Comparison of ENCODE assay signal across 12 cellular contexts in genomic region chr1:29708381-29708780, GRCh38.
DNase-seq lines count a peak whose midpoint lies in the region; ATAC-seq and TF ChIP-seq lines count a peak whose summit lies in the region.
"Had no signal": no experiment of that assay in that cellular context is flagged by ENCODE, and none has a peak within 500 bp of the region (broad histone marks: within the 10 kb centered on the region; RNA-seq: fewer than 3 reads in every experiment).

No MANE protein-coding gene starts in this region.

- intact Hi-C loops in body of pancreas (cut with DNase I) = no loop called here

- no peak for TF ChIP-seq POLR2A in body of pancreas (IDR thresholded peaks at IDR 0.05)

- peaks cover 27% of the 10 kb centered on the region for H3K4me1 Mint-ChIP-seq in GM23338
- H3K4me1 Mint-ChIP-seq in activated T-helper 17 cell treated with anti-CD3 and anti-CD28 coated beads, Interleukin-2, amount 50 U/mL, for 72 hours = peaks cover 15% of the 10 kb centered on the region
- peaks cover 44% of the 10 kb centered on the region for H3K4me1 Mint-ChIP-seq in activated CD4-positive, alpha-beta T cell treated with anti-CD3 and anti-CD28 coated beads, Interleukin-2, amount 10 ng/mL, durations not matched to agents 7 days and 5 days

- no peak overlapping the region for H3K4me3 Mint-ChIP-seq in GM23338
- H3K4me3 Mint-ChIP-seq in activated T-helper 17 cell treated with anti-CD3 and anti-CD28 coated beads, Interleukin-2, amount 50 U/mL, for 72 hours = no peak overlapping the region
- H3K4me3 Mint-ChIP-seq in activated CD4-positive, alpha-beta T cell treated with anti-CD3 and anti-CD28 coated beads, Interleukin-2, amount 10 ng/mL, durations not matched to agents 7 days and 5 days = no peak overlapping the region

- no peaks in the 10 kb centered on the region for H3K36me3 Mint-ChIP-seq in GM23338 (ENCODE audit: low read depth)
- H3K36me3 Mint-ChIP-seq in activated T-helper 17 cell treated with anti-CD3 and anti-CD28 coated beads, Interleukin-2, amount 50 U/mL, for 72 hours (ENCODE audit: low read depth) = no peaks in the 10 kb centered on the region
- H3K36me3 Mint-ChIP-seq in activated CD4-positive, alpha-beta T cell treated with anti-CD3 and anti-CD28 coated beads, Interleukin-2, amount 10 ng/mL, durations not matched to agents 7 days and 5 days (ENCODE audit: low read depth) = no peaks in the 10 kb centered on the region

- H3K9me2 ChIP-seq in GM23338 (ENCODE audit: insufficient read depth) = 0 out of 2 replicates have a peak, but pooled peaks cover 5% of the 10 kb centered on the region

- H3K27ac ChIP-seq in GM23338 (ENCODE audit: low read depth) (no peak overlapping the region), mesendoderm (ENCODE audit: low read depth, low read length) (no peak overlapping the region), body of pancreas (no peak overlapping the region)

- H3K9ac ChIP-seq in mesendoderm (ENCODE audit: low read length) = no peak overlapping the region

- H2BK15ac ChIP-seq in mesendoderm (replicated peaks; ENCODE audit: low read depth) = no peak overlapping the region

- no peaks in the 10 kb centered on the region; the same call in 2 of the 3 replicates for H3K9me3 Mint-ChIP-seq in GM23338
- H3K9me3 Mint-ChIP-seq in activated T-helper 17 cell treated with anti-CD3 and anti-CD28 coated beads, Interleukin-2, amount 50 U/mL, for 72 hours = no peaks in the 10 kb centered on the region
- no peaks in the 10 kb centered on the region for H3K9me3 Mint-ChIP-seq in activated CD4-positive, alpha-beta T cell treated with anti-CD3 and anti-CD28 coated beads, Interleukin-2, amount 10 ng/mL, durations not matched to agents 7 days and 5 days

- no peak overlapping the region for H3K27ac Mint-ChIP-seq in GM23338
- H3K27ac Mint-ChIP-seq in activated T-helper 17 cell treated with anti-CD3 and anti-CD28 coated beads, Interleukin-2, amount 50 U/mL, for 72 hours = peak overlapping the region; percentile 36
- no peak overlapping the region for H3K27ac Mint-ChIP-seq in activated CD4-positive, alpha-beta T cell treated with anti-CD3 and anti-CD28 coated beads, Interleukin-2, amount 10 ng/mL, durations not matched to agents 7 days and 5 days

- DNase-seq in NCI-H1417 (lab: John Stamatoyannopoulos, UW) (peak; percentile 20 to 88 (median 76)), NCI-H1417 treated with DMSO at 0.1 percent for 48 hours (lab: John Stamatoyannopoulos, UW) (no peak), GM23338 (ENCODE audit: low spot score) (no peak), mesendoderm (peak; percentile 7), body of pancreas (no peak)
- no peak for DNase-seq in activated CD4-positive, alpha-beta T cell treated with anti-CD3 and anti-CD28 coated beads, Interleukin-2, amount 10 ng/mL, durations not matched to agents 7 days and 5 days
- DNase-seq: GOT3, Karpas-422, occipital lobe had no signal

- H3K9me3 ChIP-seq in body of pancreas = no peaks in the 10 kb centered on the region

- H4K8ac ChIP-seq in mesendoderm (ENCODE audit: low read depth, low read length) = no peak overlapping the region

- POLR2A ChIA-PET in activated CD4-positive, alpha-beta T cell treated with anti-CD3 and anti-CD28 coated beads, Interleukin-2, amount 10 ng/mL, durations not matched to agents 7 days and 5 days (lab: Charles Lee) = no interaction called here

- H3K79me2 ChIP-seq in GM23338 (replicated peaks; ENCODE audit: insufficient read depth) (no peaks in the 10 kb centered on the region), mesendoderm (ENCODE audit: control insufficient read depth, insufficient read depth, low read length) (no peaks in the 10 kb centered on the region)

- H3K4ac ChIP-seq in mesendoderm (ENCODE audit: low read depth, low read length) = no peak overlapping the region

- no peak overlapping the region for H3K18ac ChIP-seq in mesendoderm (ENCODE audit: low read length)

- WGBS in mesendoderm (ENCODE audit: extremely low coverage, insufficient coverage, low lambda C conversion rate) = no CpG with 5 or more reads among the region's 1 CpG
- 79 to 100% methylated on average over 1 of the region's 1 CpG for WGBS in body of pancreas, 2 donors

- 0 out of 2 replicates have a peak overlapping the region, but pooled peaks have one; percentile 18 for H2AFZ ChIP-seq in GM23338

- H3K27me3 ChIP-seq in GM23338 (ENCODE audit: insufficient read depth) (no peaks in the 10 kb centered on the region), mesendoderm (ENCODE audit: insufficient read depth, low read length, poor library complexity) (no peaks in the 10 kb centered on the region), body of pancreas (no peaks in the 10 kb centered on the region)

- H3K4me1 ChIP-seq in GM23338 (ENCODE audit: insufficient read depth) = peaks cover 8% of the 10 kb centered on the region
- H3K4me1 ChIP-seq in mesendoderm (ENCODE audit: control insufficient read depth, low read depth, low read length) = no peaks in the 10 kb centered on the region
- no peaks in the 10 kb centered on the region for H3K4me1 ChIP-seq in body of pancreas

- no peaks in the 10 kb centered on the region for H4K20me1 ChIP-seq in GM23338 (replicated peaks; ENCODE audit: insufficient read depth)

- no peak overlapping the region for H3K4me3 ChIP-seq in GM23338
- no peak overlapping the region for H3K4me3 ChIP-seq in mesendoderm (ENCODE audit: low read length)
- H3K4me3 ChIP-seq in body of pancreas = no peak overlapping the region

- H2BK5ac ChIP-seq in mesendoderm (ENCODE audit: low read length) = no peak overlapping the region

- no peak overlapping the region for H2BK120ac ChIP-seq in mesendoderm (ENCODE audit: low read depth, low read length)

- CTCF ChIA-PET in activated CD4-positive, alpha-beta T cell treated with anti-CD3 and anti-CD28 coated beads, Interleukin-2, amount 10 ng/mL, durations not matched to agents 7 days and 5 days (lab: Charles Lee) = interaction anchor here (1.1 kb wide), 1 partner anchor 14 kb away, joined by 3 read pairs; no protein-coding TSS in a partner anchor

- H3K23ac ChIP-seq in mesendoderm (ENCODE audit: low read length) = no peak overlapping the region

- peaks cover 10% of the 10 kb centered on the region for H3K27me3 Mint-ChIP-seq in GM23338 (ENCODE audit: insufficient read depth, low read depth, poor library complexity)
- H3K27me3 Mint-ChIP-seq in activated T-helper 17 cell treated with anti-CD3 and anti-CD28 coated beads, Interleukin-2, amount 50 U/mL, for 72 hours = peaks cover 35% of the 10 kb centered on the region
- peaks cover 19% of the 10 kb centered on the region for H3K27me3 Mint-ChIP-seq in activated CD4-positive, alpha-beta T cell treated with anti-CD3 and anti-CD28 coated beads, Interleukin-2, amount 10 ng/mL, durations not matched to agents 7 days and 5 days

- TF ChIP-seq CTCF in GM23338 (conservative IDR thresholded peaks at IDR 0.05; ENCODE audit: low read depth in 2 of 2) (no peak), body of pancreas (IDR thresholded peaks at IDR 0.05) (no peak)

- no peak overlapping the region for H3K4me2 ChIP-seq in GM23338
- no peak overlapping the region for H3K4me2 ChIP-seq in mesendoderm (ENCODE audit: low read length)

- H3K36me3 ChIP-seq in GM23338 (ENCODE audit: insufficient read depth) (no peaks in the 10 kb centered on the region), mesendoderm (ENCODE audit: control insufficient read depth, insufficient read depth, low read length) (no peaks in the 10 kb centered on the region), body of pancreas (replicated peaks in 1 of 2; ENCODE audit: insufficient read depth in 1 of 2, low read depth in 2 of 2) (no peaks in the 10 kb centered on the region)

- H2AK5ac ChIP-seq in mesendoderm (ENCODE audit: low read length) = no peak overlapping the region

- H3F3A ChIP-seq in GM23338 (replicated peaks; ENCODE audit: low read depth) = no peaks in the 10 kb centered on the region

- no peaks in the 10 kb centered on the region for H3K79me1 ChIP-seq in mesendoderm (ENCODE audit: low read length)

- ATAC-seq in GM23338 (no peak), GM18870 (IDR thresholded peaks at IDR 0.05; ENCODE audit: unreplicated experiment) (no peak), body of pancreas (no peak)
- ATAC-seq in activated T-helper 17 cell treated with anti-CD3 and anti-CD28 coated beads, Interleukin-2, amount 50 U/mL, for 72 hours (replicated peaks) = no peak
- ATAC-seq: activated naive CD4-positive, alpha-beta T cell treated with anti-CD3 and anti-CD28 coated beads, Interleukin-2, amount 50 U/mL, for 72 hours had no signal

- no peak overlapping the region for H3K56ac ChIP-seq in mesendoderm (ENCODE audit: low read length)

- no peak overlapping the region for H4K5ac ChIP-seq in mesendoderm (ENCODE audit: low read length)

TF ChIP-seq in GM23338, 12 proteins besides CTCF, POLR2A, EP300 and RAD21 (continues in another document):
- TF ChIP-seq ZNF114 (CRISPR knock-in tag; IDR thresholded peaks at IDR 0.05) (no peak), ETS1 (IDR thresholded peaks at IDR 0.05) (no peak), EZH2phosphoT487 (IDR thresholded peaks at IDR 0.05; ENCODE audit: unreplicated experiment) (no peak), POLR2AphosphoS5 (IDR thresholded peaks at IDR 0.05; ENCODE audit: low read depth) (no peak)

Comparison
In these comparisons a context has a peak if more than half of its experiments do, and no peak if none do; other contexts are left out.
1. DNase-seq: peak in NCI-H1417 (3 of 3) and mesendoderm (single experiment); none in NCI-H1417 treated with DMSO at 0.1 percent for 48 hours (single experiment), GM23338 (single experiment), activated CD4-positive, alpha-beta T cell treated with anti-CD3 and anti-CD28 coated beads, Interleukin-2, amount 10 ng/mL, durations not matched to agents 7 days and 5 days (single experiment) and body of pancreas (0 of 4).